In genomic region chr12:54853933-54854538, GRCh38 we compare ENCODE assay signal across 8 cellular contexts. TPM values are rescaled to one million over a fixed set of nuclear protein-coding genes. Genes with fewer than 3 reads are reported as not detected.
DNase-seq lines count a peak whose midpoint lies in the region; ATAC-seq and TF ChIP-seq lines count a peak whose summit lies in the region.

Gene MUCL1, plus strand, starts transcription at chr12:54854516. Its CDS starts 67 bp downstream, at chr12:54854583.

- intact Hi-C loops in activated naive CD4-positive, alpha-beta T cell treated with anti-CD3 and anti-CD28 coated beads for 36 hours (cut with micrococcal nuclease) = loop anchor here (1.0 kb wide), 8 partner anchors 81 to 289 kb away; no protein-coding TSS in a partner anchor
- intact Hi-C loops in left ventricle myocardium superior (cut with micrococcal nuclease) = no loop called here

- no peaks in the 10 kb centered on the region for H3K9me3 Mint-ChIP-seq in activated naive CD4-positive, alpha-beta T cell treated with anti-CD3 and anti-CD28 coated beads for 36 hours

- no peaks in the 10 kb centered on the region for H3K36me3 Mint-ChIP-seq in activated naive CD4-positive, alpha-beta T cell treated with anti-CD3 and anti-CD28 coated beads for 36 hours (ENCODE audit: low read depth)

- H3K4me1 Mint-ChIP-seq in activated naive CD4-positive, alpha-beta T cell treated with anti-CD3 and anti-CD28 coated beads for 36 hours (ENCODE audit: low read depth) = peaks cover 15% of the 10 kb centered on the region

- DNase-seq in NAMALWA (ENCODE audit: low spot score) (peak; percentile 83), SK-N-DZ (ENCODE audit: low spot score) (peak; percentile 48), left ventricle myocardium superior (no peak), GOT3 (lab: John Stamatoyannopoulos, UW) (no peak)
- peak; percentile 89 for DNase-seq in activated naive CD4-positive, alpha-beta T cell treated with anti-CD3 and anti-CD28 coated beads for 36 hours
- DNase-seq in stimulated activated CD4-positive, alpha-beta T cell treated with anti-CD3 and anti-CD28 coated beads, Interleukin-15, amount 100 ng/mL, for 1 hour (ENCODE audit: low read depth in 1 of 2, low spot score in 1 of 2) = peak; percentile 10 to 45

- no peak within 1 kb of the TSS for H3K4me3 Mint-ChIP-seq in activated naive CD4-positive, alpha-beta T cell treated with anti-CD3 and anti-CD28 coated beads for 36 hours

- CTCF ChIA-PET in activated naive CD4-positive, alpha-beta T cell treated with anti-CD3 and anti-CD28 coated beads for 36 hours (lab: Charles Lee) = interaction anchor here (0.6 to 8.7 kb wide), 17 partner anchors 10 to 218 kb away, joined by 3 to 121 read pairs (median 5); no protein-coding TSS in a partner anchor

- H3K27me3 Mint-ChIP-seq in activated naive CD4-positive, alpha-beta T cell treated with anti-CD3 and anti-CD28 coated beads for 36 hours (ENCODE audit: low read depth) = no peaks in the 10 kb centered on the region

- H3K4me3 ChIP-seq in GM12875 (ENCODE audit: low read depth, low read length) = no peak within 1 kb of the TSS

- H3K27ac Mint-ChIP-seq in activated naive CD4-positive, alpha-beta T cell treated with anti-CD3 and anti-CD28 coated beads for 36 hours = no peak within 1 kb of the TSS

- ATAC-seq in HG02571 (IDR thresholded peaks at IDR 0.05; ENCODE audit: unreplicated experiment) (peak; percentile 85), left ventricle myocardium superior (peak; percentile 45)

- peak; percentile 81 for TF ChIP-seq CTCF in GM12875 (IDR thresholded peaks at IDR 0.05; ENCODE audit: borderline replicate concordance, insufficient read depth, low read depth, low read length)

RNA-seq across cellular contexts. Expression of gene MUCL1, which starts in this region (rescaled TPM):
- not detected in 2 replicates for polyA plus RNA-seq in SK-N-DZ (2014; cell fraction: cytosol; rRNA removed)
- polyA plus RNA-seq in SK-N-DZ (2014; cell fraction: nucleus; rRNA removed) = not detected in 2 replicates
- total RNA-seq in activated naive CD4-positive, alpha-beta T cell treated with anti-CD3 and anti-CD28 coated beads for 36 hours = not detected
- not detected for total RNA-seq in left ventricle myocardium superior

Comparison
In these comparisons a context has a peak if more than half of its experiments do, and no peak if none do; other contexts are left out.
1. Peak in DNase-seq in activated naive CD4-positive, alpha-beta T cell treated with anti-CD3 and anti-CD28 coated beads for 36 hours; RNA of the gene not detected or under 1 TPM.
2. Peak in ATAC-seq in left ventricle myocardium superior; RNA of the gene not detected or under 1 TPM.
3. DNase-seq: peak in NAMALWA (single experiment), SK-N-DZ (single experiment) and stimulated activated CD4-positive, alpha-beta T cell treated with anti-CD3 and anti-CD28 coated beads, Interleukin-15, amount 100 ng/mL, for 1 hour (2 of 2); none in left ventricle myocardium superior (single experiment) and GOT3 (single experiment).